ENCODE assay signal across 1 cellular context in genomic region chr2:72145658-72146329, GRCh38.
TF ChIP-seq lines count a peak whose summit lies in the region.

No MANE protein-coding gene starts in this region.

TF ChIP-seq in SK-N-SH, 30 proteins besides CTCF, POLR2A, EP300 and RAD21 (continued from another document):
- TF ChIP-seq RFX5 (IDR thresholded peaks at IDR 0.05; ENCODE audit: low read length): no peak
TF ChIP-seq in SK-N-SH: peak in this region for 0.
